Comparison of ENCODE assay signal across 8 cellular contexts in genomic region chr9:33044677-33045282, GRCh38. TPM values are rescaled to one million over a fixed set of nuclear protein-coding genes. Genes with fewer than 3 reads are reported as not detected.
DNase-seq lines count a peak whose midpoint lies in the region; ATAC-seq and TF ChIP-seq lines count a peak whose summit lies in the region.

No MANE protein-coding gene starts in this region.

- ATAC-seq in HG02840 (IDR thresholded peaks at IDR 0.05; ENCODE audit: low FRiP score, unreplicated experiment), result no peak

- H3K4me1 ChIP-seq in ascending aorta (peaks cover 0 to 3% of the 10 kb centered on the region in 2 donors), iPS-18a (ENCODE audit: control insufficient read depth, low read depth, low read length) (peaks cover 14% of the 10 kb centered on the region)

- H3K27ac ChIP-seq in ascending aorta, result peak overlapping the region; percentile 97 to 98
- peak overlapping the region; percentile 59 for H3K27ac ChIP-seq in iPS-18a (ENCODE audit: low read length)
- peak overlapping the region in 20 of 21 experiments; percentile 67 to 93 (median 88) for H3K27ac ChIP-seq in skin epidermis

- H3K9ac ChIP-seq in iPS-18a (ENCODE audit: low read length), result peak overlapping the region; percentile 47

- intact Hi-C loops in ascending aorta (cut with DNase I), result loop anchor here (1.0 to 2.0 kb wide), 3 partner anchors 19 to 43 kb away; partner anchors contain the start of genes APTX, DNAJA1 and SMU1
- intact Hi-C loops in posterior vena cava (cut with DNase I), result no loop called here

- peak; percentile 22 for DNase-seq in EH (ENCODE audit: low read depth)
- peak; percentile 63 for DNase-seq in NCI-H1105 (lab: John Stamatoyannopoulos, UW)
- no peak for DNase-seq in ascending aorta (ENCODE audit: low spot score in 2 of 2)
- DNase-seq in posterior vena cava (ENCODE audit: low spot score), result no peak
- DNase-seq in activated effector memory CD4-positive, alpha-beta T cell treated with Interleukin-2 at 50 U/mL for 16 hours, result no peak

- H3K4me3 ChIP-seq in ascending aorta, result peak overlapping the region; percentile 71 to 77
- peak overlapping the region; percentile 71 for H3K4me3 ChIP-seq in iPS-18a (ENCODE audit: low read length)
- peak overlapping the region; percentile 36 to 66 (median 53) for H3K4me3 ChIP-seq in skin epidermis

- peaks cover 32 to 36% of the 10 kb centered on the region in 2 donors for H3K36me3 ChIP-seq in ascending aorta
- peaks cover 33% of the 10 kb centered on the region for H3K36me3 ChIP-seq in iPS-18a (ENCODE audit: control insufficient read depth, low read depth, low read length)

- H3K9me3 ChIP-seq in ascending aorta (no peaks in the 10 kb centered on the region), iPS-18a (ENCODE audit: control insufficient read depth, low read depth, low read length) (no peaks in the 10 kb centered on the region)

- H3K27me3 ChIP-seq in ascending aorta (no peaks in the 10 kb centered on the region), iPS-18a (ENCODE audit: control insufficient read depth, insufficient read depth, low read length) (no peaks in the 10 kb centered on the region)

- peak in 1 of 3 experiments; percentile 25 for TF ChIP-seq CTCF in ascending aorta (IDR thresholded peaks at IDR 0.05)

RNA-seq across cellular contexts. Expression of gene DNAJA1, which starts 19.7 kb away (rescaled TPM):
- 53.6 TPM for total RNA-seq in ascending aorta
- total RNA-seq in posterior vena cava, result 10 to 100 TPM; 71.8 to 83.1 TPM

RNA-seq across cellular contexts. Expression of gene SMU1, which starts 31.7 kb away (rescaled TPM):
- total RNA-seq in ascending aorta, result 7.2 TPM
- 10 to 100 TPM; 15.8 to 16.8 TPM for total RNA-seq in posterior vena cava

RNA-seq across cellular contexts. Expression of gene APTX, which starts 43.4 kb away (rescaled TPM):
- 7.0 TPM for total RNA-seq in ascending aorta
- total RNA-seq in posterior vena cava, result 10 to 100 TPM; 20.2 to 20.9 TPM

Comparison
In these comparisons a context has a peak if more than half of its experiments do, and no peak if none do; other contexts are left out.
1. DNase-seq: peak in EH (single experiment) and NCI-H1105 (single experiment); none in ascending aorta (0 of 2), posterior vena cava (single experiment) and activated effector memory CD4-positive, alpha-beta T cell treated with Interleukin-2 at 50 U/mL for 16 hours (single experiment).
2. Peak in every context shown above with its lines, with median percentiles within 50 percentile points of each other: H3K27ac ChIP-seq and H3K4me3 ChIP-seq.